8 cellular contexts compared by ENCODE assay signal in the genomic region with DNA sequence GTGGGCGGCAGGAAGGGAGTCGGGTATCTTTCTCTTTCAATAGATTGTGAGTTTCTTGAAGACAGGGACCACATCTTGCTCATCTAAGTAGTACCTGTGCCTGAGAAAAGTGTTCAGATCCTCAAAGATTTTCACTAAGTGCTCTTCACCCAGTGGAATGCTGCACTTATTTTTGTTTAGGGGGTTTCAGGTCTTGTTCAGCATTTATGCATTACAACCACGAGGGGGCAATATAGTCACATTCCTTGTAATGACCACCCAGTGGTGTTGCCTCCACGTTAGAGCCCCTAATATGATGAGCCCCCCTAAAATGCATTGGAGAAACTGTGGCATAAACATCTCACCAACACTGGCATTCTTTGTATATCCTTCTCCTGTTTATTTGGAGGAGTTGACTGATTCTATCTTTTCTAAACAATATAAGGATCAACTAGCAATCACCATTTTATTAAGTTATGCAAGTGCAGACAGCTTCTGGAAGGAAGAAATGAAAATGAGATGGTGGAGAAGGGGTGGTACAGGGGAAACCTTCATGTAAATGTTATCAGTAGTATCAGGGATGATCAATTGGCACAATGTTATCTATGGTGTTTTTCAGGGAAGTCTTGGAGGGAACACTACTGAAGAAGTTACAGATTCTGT. TPM values are rescaled to one million over a fixed set of nuclear protein-coding genes. Genes with fewer than 3 reads are reported as not detected.
DNase-seq lines count a peak whose midpoint lies in the region; ATAC-seq and TF ChIP-seq lines count a peak whose summit lies in the region.

No MANE protein-coding gene starts in this region.

- no peaks in the 10 kb centered on the region for H4K20me1 ChIP-seq in SK-N-SH (ENCODE audit: insufficient read depth)

- peak overlapping the region; percentile 56; the same call in 1 of the 2 replicates for H2AFZ ChIP-seq in SK-N-SH (ENCODE audit: low read depth)

- no peak for TF ChIP-seq EP300 in SK-N-SH (IDR thresholded peaks at IDR 0.05; ENCODE audit: borderline replicate concordance in 1 of 2, low read depth in 1 of 2, low read length in 1 of 2)

- TF ChIP-seq CTCF in SK-N-SH (IDR thresholded peaks at IDR 0.05) (peak; percentile 90), psoas muscle (IDR thresholded peaks at IDR 0.05) (peak; percentile 64)

- WGBS in SK-N-SH (ENCODE audit: low lambda C conversion rate), result 47% methylated on average over 4 of the region's 4 CpGs
- WGBS in psoas muscle, 3 donors, result 38 to 45% (median 43%) methylated on average over 4 of the region's 4 CpGs

- no peaks in the 10 kb centered on the region for H3K36me3 Mint-ChIP-seq in T-helper 2 cell treated with Interferon-gamma antibody and Interleukin-4, amounts not matched to agents 5 μg/mL and 100 μg/mL, for 36 hours (ENCODE audit: low read depth)

- H3K4me3 Mint-ChIP-seq in T-helper 2 cell treated with Interferon-gamma antibody and Interleukin-4, amounts not matched to agents 5 μg/mL and 100 μg/mL, for 36 hours, result no peak overlapping the region

- peaks cover 18% of the 10 kb centered on the region for H3K79me2 ChIP-seq in SK-N-SH (ENCODE audit: insufficient read depth)

- H3F3A ChIP-seq in SK-N-SH (replicated peaks; ENCODE audit: insufficient read depth), result peaks cover 8% of the 10 kb centered on the region

- H3K27me3 Mint-ChIP-seq in T-helper 2 cell treated with Interferon-gamma antibody and Interleukin-4, amounts not matched to agents 5 μg/mL and 100 μg/mL, for 36 hours (ENCODE audit: low read depth), result peaks cover 32% of the 10 kb centered on the region

- H3K9me3 Mint-ChIP-seq in T-helper 2 cell treated with Interferon-gamma antibody and Interleukin-4, amounts not matched to agents 5 μg/mL and 100 μg/mL, for 36 hours, result no peaks in the 10 kb centered on the region

- POLR2A ChIA-PET in SK-N-SH (lab: Yijun Ruan, JAX), result no interaction called here

- CTCF ChIA-PET in SK-N-SH (lab: Yijun Ruan, JAX), result interaction anchor here (0.6 to 6.6 kb wide), 11 partner anchors 17 to 185 kb away, joined by 3 to 49 read pairs (median 3); no protein-coding TSS in a partner anchor

- peak; percentile 29 for DNase-seq in DMS153 treated with DMSO at 0.1 percent for 48 hours (lab: John Stamatoyannopoulos, UW; ENCODE audit: unreplicated experiment)
- DNase-seq in HT-29 (ENCODE audit: low spot score), result peak; percentile 70
- DNase-seq in SK-N-SH, result peak; percentile 71
- DNase-seq in fibroblast of peridontal ligament (ENCODE audit: extremely low read depth), result peak; percentile 61
- no peak for DNase-seq in psoas muscle
- DNase-seq in T-helper 2 cell treated with Interferon-gamma antibody and Interleukin-4, amounts not matched to agents 5 μg/mL and 100 μg/mL, for 36 hours (ENCODE audit: low spot score), result no peak

- no peak overlapping the region for H3K4me2 ChIP-seq in SK-N-SH

- H3K9me3 ChIP-seq in SK-N-SH, result no peaks in the 10 kb centered on the region
- no peaks in the 10 kb centered on the region for H3K9me3 ChIP-seq in psoas muscle

- peaks cover 4% of the 10 kb centered on the region for H3K4me1 Mint-ChIP-seq in T-helper 2 cell treated with Interferon-gamma antibody and Interleukin-4, amounts not matched to agents 5 μg/mL and 100 μg/mL, for 36 hours (ENCODE audit: low read depth)

- ATAC-seq in psoas muscle (no peak), HG03460 (IDR thresholded peaks at IDR 0.05; ENCODE audit: unreplicated experiment) (no peak), HG03159 (IDR thresholded peaks at IDR 0.05; ENCODE audit: unreplicated experiment) (no peak)

- H3K27ac ChIP-seq in SK-N-SH (ENCODE audit: low read depth in 2 of 2, low read length in 1 of 2) (peak overlapping the region in 1 of 2 experiments; percentile 82; a peak in 2 of 4 replicates), psoas muscle (no peak overlapping the region)

- H3K9ac ChIP-seq in SK-N-SH, result no peak overlapping the region

- H3K4me3 ChIP-seq in SK-N-SH (ENCODE audit: low read depth in 2 of 2, low read length in 1 of 2) (no peak overlapping the region; a peak in 1 of 4 replicates), psoas muscle (no peak overlapping the region)

- peaks cover 3 to 4% of the 10 kb centered on the region in 2 experiments; a peak in 2 of 4 replicates for H3K4me1 ChIP-seq in SK-N-SH (ENCODE audit: control insufficient read depth in 1 of 2, insufficient read depth in 2 of 2, low read depth in 1 of 2, low read length in 1 of 2)
- no peaks in the 10 kb centered on the region for H3K4me1 ChIP-seq in psoas muscle

- intact Hi-C loops in psoas muscle (cut with DNase I), result loop anchor here (2.0 to 10.0 kb wide), 3 partner anchors 78 to 116 kb away; no protein-coding TSS in a partner anchor

- H3K27me3 ChIP-seq in SK-N-SH (ENCODE audit: insufficient read depth) (no peaks in the 10 kb centered on the region), psoas muscle (ENCODE audit: insufficient read depth in 3 of 3, low read length in 2 of 3) (peaks cover 0 to 24% (median 11%) of the 10 kb centered on the region in 3 donors)

- H3K27ac Mint-ChIP-seq in T-helper 2 cell treated with Interferon-gamma antibody and Interleukin-4, amounts not matched to agents 5 μg/mL and 100 μg/mL, for 36 hours, result no peak overlapping the region

- TF ChIP-seq RAD21 in SK-N-SH (IDR thresholded peaks at IDR 0.05; ENCODE audit: low read length), result peak; percentile 86

- H3K9me2 ChIP-seq in SK-N-SH, result no peaks in the 10 kb centered on the region

- H3K36me3 ChIP-seq in SK-N-SH (replicated peaks in 1 of 2; ENCODE audit: control insufficient read depth in 1 of 2, insufficient read depth in 2 of 2, low read length in 1 of 2) (no peaks in the 10 kb centered on the region), psoas muscle (ENCODE audit: insufficient read depth in 1 of 2, low read depth in 1 of 2) (no peaks in the 10 kb centered on the region)

TF ChIP-seq in SK-N-SH, 30 proteins besides CTCF, POLR2A, EP300 and RAD21:
- TF ChIP-seq SMC3 (IDR thresholded peaks at IDR 0.05; ENCODE audit: low read depth, low read length), result peak; percentile 80
- no peak for TF ChIP-seq NFIC (IDR thresholded peaks at IDR 0.05; ENCODE audit: borderline replicate concordance)
- 0 out of 2 replicates have a peak, but pooled peaks have one; percentile 5 for TF ChIP-seq NRF1 (IDR thresholded peaks at IDR 0.05; ENCODE audit: low read depth, low read length)
TF ChIP-seq in SK-N-SH: peak in this region for 2.

RNA-seq across cellular contexts. Expression of gene PAPSS2, which starts 3.1 kb away (rescaled TPM):
- 22.0 and 23.2 TPM in 2 replicates for total RNA-seq in HT-29 (2014; rRNA removed; shearing (Covaris generic))
- 50.0 and 55.0 TPM in 2 replicates for polyA plus RNA-seq in SK-N-SH (2012; rRNA removed)
- 72.7 and 72.8 TPM in 2 replicates for polyA plus RNA-seq in SK-N-SH (2012; cell fraction: cytosol; rRNA removed)
- polyA plus RNA-seq in SK-N-SH (2012; cell fraction: nucleus; rRNA removed), result 39.7 and 70.7 TPM in 2 replicates
- total RNA-seq in psoas muscle, result 10 to 100 TPM in 1 of 4 donors, 1 to 10 TPM in 3; 3.8 to 11.0 (median 5.2) TPM
- 1 to 10 TPM; 2.0 to 2.9 (median 2.8) TPM for polyA plus RNA-seq in psoas muscle

Comparison
In these comparisons a context has a peak if more than half of its experiments do, and no peak if none do; other contexts are left out.
1. DNase-seq: peak in DMS153 treated with DMSO at 0.1 percent for 48 hours (single experiment), HT-29 (single experiment), SK-N-SH (single experiment) and fibroblast of peridontal ligament (single experiment); none in psoas muscle (0 of 2) and T-helper 2 cell treated with Interferon-gamma antibody and Interleukin-4, amounts not matched to agents 5 μg/mL and 100 μg/mL, for 36 hours (single experiment).